In the genomic region with DNA sequence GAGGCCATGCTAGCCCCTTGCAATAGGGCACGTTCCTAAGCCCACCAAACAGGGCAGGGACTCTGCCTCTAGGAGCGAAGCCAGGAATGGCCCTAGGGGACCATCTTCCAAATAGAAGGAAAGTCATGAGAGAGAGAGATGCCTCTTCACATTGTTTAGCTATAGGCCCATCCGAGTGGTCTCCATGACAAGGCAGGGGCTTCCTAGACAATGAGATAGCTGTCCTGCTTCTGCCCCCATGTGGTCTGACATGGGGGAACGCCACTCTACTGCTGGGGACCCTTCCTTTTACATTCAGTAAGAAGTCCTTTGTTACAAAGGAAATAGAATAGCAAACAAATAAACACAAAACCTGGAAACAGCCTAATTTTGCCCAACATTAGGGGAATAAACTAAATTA, we compare ENCODE assay signal across 22 cellular contexts. TPM values are rescaled to one million over a fixed set of nuclear protein-coding genes. Genes with fewer than 3 reads are reported as not detected.
DNase-seq lines count a peak whose midpoint lies in the region; ATAC-seq, FAIRE-seq and TF ChIP-seq lines count a peak whose summit lies in the region.
"Had no signal": no experiment of that assay in that cellular context is flagged by ENCODE, and none has a peak within 500 bp of the region (broad histone marks: within the 10 kb centered on the region; RNA-seq: fewer than 3 reads in every experiment).

No MANE protein-coding gene starts in this region.

- H3K18ac ChIP-seq in neuronal stem cell (ENCODE audit: low read length): peak overlapping the region; percentile 87

- H2BK120ac ChIP-seq in neuronal stem cell (ENCODE audit: low read depth, low read length): no peak overlapping the region

- H3K4me3 ChIP-seq in PC-3 (ENCODE audit: low read length) (no peak overlapping the region), neuronal stem cell (ENCODE audit: low read length in 2 of 2) (no peak overlapping the region), osteoblast (ENCODE audit: insufficient read depth, low read length) (no peak overlapping the region)
- no peak overlapping the region for H3K4me3 ChIP-seq in CD8-positive, alpha-beta T cell (ENCODE audit: low read depth, low read length)
- H3K4me3 ChIP-seq: adrenal gland, gastroesophageal sphincter, lung, psoas muscle, spleen, tibial nerve had no signal

- H2BK12ac ChIP-seq in neuronal stem cell (ENCODE audit: low read length): no peak overlapping the region

- H3K14ac ChIP-seq in neuronal stem cell (ENCODE audit: low read length): no peak overlapping the region

- no peak overlapping the region for H3K27ac Mint-ChIP-seq in CD8-positive, alpha-beta T cell
- H3K27ac Mint-ChIP-seq: activated B cell treated with CpG ODN at 0.5 μM for 24 hours; activated T-helper 2 cell treated with anti-CD3 and anti-CD28 coated beads, Interferon-gamma antibody, Interleukin-2, Interleukin-4, amounts not matched to agents 10 μg/mL and 5 μg/mL and 100 μg/mL, durations not matched to agents 14 hours and 24 hours and 36 hours; natural killer cell had no signal

- no peaks in the 10 kb centered on the region for H3K79me2 ChIP-seq in PC-3 (ENCODE audit: low read length)
- H3K79me2 ChIP-seq in osteoblast (ENCODE audit: insufficient read depth, low read length): no peaks in the 10 kb centered on the region

- no CpG with 5 or more reads among the region's 4 CpGs for WGBS in neuronal stem cell (ENCODE audit: extremely low coverage in 2 of 2, insufficient read length in 2 of 2, insufficient replicate concordance in 1 of 2), 2 donors

- no peak overlapping the region for H3K27ac ChIP-seq in PC-3 (ENCODE audit: low read length)
- no peak overlapping the region for H3K27ac ChIP-seq in neuronal stem cell (replicated peaks; ENCODE audit: low read length)
- H3K27ac ChIP-seq in CD8-positive, alpha-beta T cell (ENCODE audit: low read depth, low read length): no peak overlapping the region
- H3K27ac ChIP-seq in osteoblast (ENCODE audit: low read depth, low read length): no peak overlapping the region
- H3K27ac ChIP-seq: 22Rv1, adrenal gland, gastroesophageal sphincter, psoas muscle, spleen, tibial nerve had no signal

- H3K36me3 ChIP-seq in PC-3 (ENCODE audit: low read depth, low read length): no peaks in the 10 kb centered on the region
- H3K36me3 ChIP-seq in neuronal stem cell (replicated peaks in 1 of 2; ENCODE audit: control insufficient read depth in 2 of 2, insufficient read depth in 2 of 2, low read length in 2 of 2): no peaks in the 10 kb centered on the region
- H3K36me3 ChIP-seq in CD8-positive, alpha-beta T cell (ENCODE audit: insufficient read depth, low read length): no peaks in the 10 kb centered on the region
- H3K36me3 ChIP-seq in osteoblast (ENCODE audit: insufficient read depth, low read length): no peaks in the 10 kb centered on the region
- H3K36me3 ChIP-seq: adrenal gland, gastroesophageal sphincter, spleen, tibial nerve had no signal

- H2AFZ ChIP-seq in PC-3 (ENCODE audit: low read length) (no peak overlapping the region), neuronal stem cell (ENCODE audit: low read length) (peak overlapping the region; percentile 54), osteoblast (ENCODE audit: low read length) (no peak overlapping the region)

- no peak overlapping the region for H3K23ac ChIP-seq in neuronal stem cell (ENCODE audit: low read depth, low read length, poor library complexity)

- H2BK15ac ChIP-seq in neuronal stem cell (ENCODE audit: low read length): no peak overlapping the region

- H4K20me1 ChIP-seq in PC-3 (ENCODE audit: low read length) (no peaks in the 10 kb centered on the region), osteoblast (ENCODE audit: insufficient read depth, low read length) (no peaks in the 10 kb centered on the region)

- FAIRE-seq in frontal cortex (lab: Jason Lieb, UNC): no peak

- no peaks in the 10 kb centered on the region for H3K79me1 ChIP-seq in neuronal stem cell (ENCODE audit: low read depth, low read length)

- no peak overlapping the region for H2BK5ac ChIP-seq in neuronal stem cell (ENCODE audit: low read length)

- H3K4me1 Mint-ChIP-seq in CD8-positive, alpha-beta T cell (ENCODE audit: low read depth): no peaks in the 10 kb centered on the region
- H3K4me1 Mint-ChIP-seq: natural killer cell had no signal

- no peak overlapping the region for H4K91ac ChIP-seq in neuronal stem cell (ENCODE audit: low read depth, low read length, poor library complexity)

- 0 out of 2 replicates have a peak, but pooled peaks have one; percentile 29 for TF ChIP-seq CTCF in PC-3 (conservative IDR thresholded peaks at IDR 0.05; ENCODE audit: low read depth, low read length)
- no peak for TF ChIP-seq CTCF in CD8-positive, alpha-beta T cell (IDR thresholded peaks at IDR 0.05)
- TF ChIP-seq CTCF in osteoblast (IDR thresholded peaks at IDR 0.05; ENCODE audit: extremely low read depth, low read depth, low read length): no peak

- DNase-seq in NCI-H748 (lab: John Stamatoyannopoulos, UW; ENCODE audit: unreplicated experiment) (peak; percentile 10), NCI-H748 treated with DMSO at 0.1 percent for 48 hours (lab: John Stamatoyannopoulos, UW) (no peak), PC-3 (no peak), ecto neural progenitor cell (ENCODE audit: low spot score) (peak; percentile 52), neuronal stem cell (ENCODE audit: low spot score) (no peak), osteoblast (ENCODE audit: insufficient read length, low spot score, missing footprints) (no peak), frontal cortex (ENCODE audit: low spot score in 2 of 2) (no peak)
- DNase-seq in CD8-positive, alpha-beta T cell: no peak
- DNase-seq: activated B cell treated with CpG ODN at 0.5 μM for 24 hours, adrenal gland, caudate nucleus, DMS79 treated with DMSO at 0.1 percent for 48 hours, natural killer cell, NCI-H1417, NCI-H2227 treated with DMSO at 0.1 percent for 48 hours, psoas muscle, spleen had no signal

- no peak overlapping the region for H3K9ac ChIP-seq in PC-3 (ENCODE audit: low read length)
- no peak overlapping the region for H3K9ac ChIP-seq in neuronal stem cell (ENCODE audit: low read depth, low read length, poor library complexity)

- intact Hi-C loops in PC-3 (cut with micrococcal nuclease): no loop called here
- intact Hi-C loops in CD8-positive, alpha-beta T cell (cut with DNase I, micrococcal nuclease): no loop called here

- no peaks in the 10 kb centered on the region for H3K9me3 Mint-ChIP-seq in CD8-positive, alpha-beta T cell
- H3K9me3 Mint-ChIP-seq: activated B cell treated with CpG ODN at 0.5 μM for 24 hours; activated T-helper 2 cell treated with anti-CD3 and anti-CD28 coated beads, Interferon-gamma antibody, Interleukin-2, Interleukin-4, amounts not matched to agents 10 μg/mL and 5 μg/mL and 100 μg/mL, durations not matched to agents 14 hours and 24 hours and 36 hours; natural killer cell had no signal

- peaks cover 9% of the 10 kb centered on the region for H3K4me1 ChIP-seq in PC-3 (ENCODE audit: insufficient read depth, low read length)
- H3K4me1 ChIP-seq in neuronal stem cell (ENCODE audit: control insufficient read depth in 2 of 2, insufficient read depth in 1 of 2, low read depth in 1 of 2, low read length in 2 of 2): peaks cover 0 to 1% of the 10 kb centered on the region in 2 donors
- H3K4me1 ChIP-seq in CD8-positive, alpha-beta T cell (ENCODE audit: insufficient read depth, low read length): no peaks in the 10 kb centered on the region
- no peaks in the 10 kb centered on the region for H3K4me1 ChIP-seq in osteoblast (ENCODE audit: insufficient read depth, low read length)
- H3K4me1 ChIP-seq: adrenal gland, gastroesophageal sphincter, psoas muscle, spleen, tibial nerve had no signal

- no peaks in the 10 kb centered on the region for H3F3A ChIP-seq in PC-3 (ENCODE audit: low read length, unreplicated experiment)

- POLR2A ChIA-PET in PC-3 (lab: Charles Lee; ENCODE audit: unreplicated experiment): interaction anchor here (0.7 kb wide), 1 partner anchor 12 kb away, joined by 3 read pairs; no protein-coding TSS in a partner anchor
- POLR2A ChIA-PET in CD8-positive, alpha-beta T cell (lab: Charles Lee): no interaction called here

- H3K9me3 ChIP-seq in PC-3 (ENCODE audit: low read length) (no peaks in the 10 kb centered on the region), neuronal stem cell (replicated peaks in 1 of 2; ENCODE audit: control insufficient read depth in 2 of 2, insufficient read depth in 1 of 2, low read depth in 1 of 2, low read length in 2 of 2) (no peaks in the 10 kb centered on the region), osteoblast (ENCODE audit: low read depth, low read length) (no peaks in the 10 kb centered on the region)
- no peaks in the 10 kb centered on the region for H3K9me3 ChIP-seq in CD8-positive, alpha-beta T cell (ENCODE audit: low read length)
- H3K9me3 ChIP-seq: adrenal gland, gastroesophageal sphincter, psoas muscle, tibial nerve had no signal

- no TSS peak for BruUV-seq in PC-3 (replicated peaks; lab: Mats Ljungman, UMichigan)

- no peak overlapping the region for H3K4ac ChIP-seq in neuronal stem cell (ENCODE audit: low read length)

- H3K27me3 ChIP-seq in PC-3 (ENCODE audit: low read length) (no peaks in the 10 kb centered on the region), neuronal stem cell (ENCODE audit: control insufficient read depth in 3 of 3, insufficient read depth in 3 of 3, low read depth in 1 of 3, low read length in 3 of 3) (peaks cover 0 to 5% (median 0%) of the 10 kb centered on the region in 3 experiments), osteoblast (ENCODE audit: insufficient read depth, low read length) (peaks cover 6% of the 10 kb centered on the region)
- no peaks in the 10 kb centered on the region for H3K27me3 ChIP-seq in CD8-positive, alpha-beta T cell (ENCODE audit: insufficient read depth, low read length)
- H3K27me3 ChIP-seq: gastroesophageal sphincter, spleen, tibial nerve had no signal

- no peak for ATAC-seq in PC-3
- no peak for ATAC-seq in CD8-positive, alpha-beta T cell
- ATAC-seq: gastroesophageal sphincter, natural killer cell, psoas muscle had no signal

- H2AK5ac ChIP-seq in neuronal stem cell (ENCODE audit: low read depth, low read length): no peak overlapping the region

- H3K4me3 Mint-ChIP-seq in CD8-positive, alpha-beta T cell: no peak overlapping the region
- H3K4me3 Mint-ChIP-seq: activated B cell treated with CpG ODN at 0.5 μM for 24 hours, natural killer cell had no signal

- no peaks in the 10 kb centered on the region for H3K36me3 Mint-ChIP-seq in CD8-positive, alpha-beta T cell
- H3K36me3 Mint-ChIP-seq: natural killer cell had no signal

- H3K4me2 ChIP-seq in PC-3 (ENCODE audit: low read length) (no peak overlapping the region), neuronal stem cell (ENCODE audit: insufficient read depth, low read length, poor library complexity, severe bottlenecking) (no peak overlapping the region), osteoblast (ENCODE audit: insufficient read depth, low read length) (no peak overlapping the region)

- CTCF ChIA-PET in PC-3 (lab: Charles Lee): no interaction called here
- CTCF ChIA-PET in CD8-positive, alpha-beta T cell (lab: Charles Lee): no interaction called here

- no peaks in the 10 kb centered on the region for H3K9me2 ChIP-seq in PC-3 (replicated peaks; ENCODE audit: low read length)

- H4K8ac ChIP-seq in neuronal stem cell (ENCODE audit: low read depth, low read length): no peak overlapping the region

- H3K27me3 Mint-ChIP-seq in CD8-positive, alpha-beta T cell (ENCODE audit: low read depth): peaks cover under 1% of the 10 kb centered on the region

RNA-seq across cellular contexts. Expression of a gene that starts 17.9 kb away (rescaled TPM):
- not detected in 2 replicates for total RNA-seq in PC-3 (2014; rRNA removed)
- 0.01 TPM for polyA plus RNA-seq in neuronal stem cell (2013, experiment 1 of 2)
- 0.01 TPM for polyA plus RNA-seq in neuronal stem cell (2013, experiment 2 of 2)
- total RNA-seq in CD8-positive, alpha-beta T cell: not detected
- total RNA-seq in osteoblast: not detected in 2 replicates
- total RNA-seq in frontal cortex: 0.41 TPM
- total RNA-seq: activated B cell treated with CpG ODN at 0.5 μM for 24 hours, lung, natural killer cell, tibial nerve had no signal
- polyA plus RNA-seq: adrenal gland, spleen had no signal

RNA-seq across cellular contexts. Expression of a gene that starts 54.8 kb away (rescaled TPM):
- 22.3 and 27.2 TPM in 2 replicates for total RNA-seq in PC-3 (2014; rRNA removed)
- polyA plus RNA-seq in neuronal stem cell (2013, experiment 1 of 2): 105 TPM
- polyA plus RNA-seq in neuronal stem cell (2013, experiment 2 of 2): 98.5 TPM
- 10 to 100 TPM; 42.2 TPM for total RNA-seq in CD8-positive, alpha-beta T cell
- total RNA-seq in osteoblast: 13.3 and 17.4 TPM in 2 replicates
- total RNA-seq in frontal cortex: 28.1 TPM

RNA-seq across cellular contexts. Expression of a gene that starts 57.7 kb away (rescaled TPM):
- total RNA-seq in PC-3 (2014; rRNA removed) (19.8 and 28.2 TPM in 2 replicates), osteoblast (10.3 and 11.6 TPM in 2 replicates), frontal cortex (18.8 TPM)
- polyA plus RNA-seq in neuronal stem cell (2013, experiment 1 of 2): 7.9 TPM
- 8.3 TPM for polyA plus RNA-seq in neuronal stem cell (2013, experiment 2 of 2)
- total RNA-seq in CD8-positive, alpha-beta T cell: 1 to 10 TPM; 3.3 to 4.3 TPM

Comparison
In these comparisons a context has a peak if more than half of its experiments do, and no peak if none do; other contexts are left out.
1. DNase-seq: peak in NCI-H748 (single experiment) and ecto neural progenitor cell (single experiment); none in NCI-H748 treated with DMSO at 0.1 percent for 48 hours (single experiment), PC-3 (single experiment), neuronal stem cell (single experiment), CD8-positive, alpha-beta T cell (0 of 7), osteoblast (single experiment) and frontal cortex (0 of 2).